ENCODE assay signal across 8 cellular contexts in the genomic region with DNA sequence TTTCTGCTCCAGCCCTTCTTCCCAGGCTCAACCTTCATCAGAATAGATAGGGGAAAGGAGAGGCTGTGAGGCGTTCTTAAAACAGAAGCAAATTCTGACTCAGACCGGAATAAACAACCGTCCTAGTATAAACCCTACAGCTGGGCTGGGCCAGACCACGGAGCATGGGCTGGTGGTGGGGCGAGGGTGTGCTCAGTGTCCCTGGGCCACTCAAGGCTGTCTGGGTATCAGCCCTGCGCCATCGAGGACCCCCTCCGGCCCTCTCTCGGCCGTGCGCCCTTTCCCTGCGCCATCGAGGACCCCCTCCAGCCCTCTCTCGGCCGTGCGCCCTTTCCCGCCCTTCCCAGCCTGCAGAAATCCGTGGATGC. TPM values are rescaled to one million over a fixed set of nuclear protein-coding genes. Genes with fewer than 3 reads are reported as not detected.
DNase-seq lines count a peak whose midpoint lies in the region; ATAC-seq and TF ChIP-seq lines count a peak whose summit lies in the region.

No MANE protein-coding gene starts in this region.

- DNase-seq in activated CD4-positive, alpha-beta T cell treated with anti-CD3 and anti-CD28 coated beads for 48 hours, result peak; percentile 19
- DNase-seq in activated CD4-positive, alpha-beta T cell treated with anti-CD3 and anti-CD28 coated beads for 1 hour, result no peak
- DNase-seq in WTC11 (ENCODE audit: low spot score) (no peak), left ventricle myocardium superior (no peak), smooth muscle cell (lab: John Stamatoyannopoulos, UW; ENCODE audit: unreplicated experiment) (peak; percentile 34), GM13977 (ENCODE audit: low spot score) (no peak), Karpas-422 (no peak), GM19238 (ENCODE audit: insufficient read length, low spot score) (no peak)

- intact Hi-C loops in left ventricle myocardium superior (cut with micrococcal nuclease), result loop anchor here (5.0 kb wide), 1 partner anchor 36 kb away; a partner anchor contains a TSS

- peaks cover 24% of the 10 kb centered on the region for H3K36me3 ChIP-seq in smooth muscle cell (ENCODE audit: low read depth)
- no peaks in the 10 kb centered on the region for H3K36me3 ChIP-seq in Karpas-422 (ENCODE audit: insufficient read depth, low read length)

- peak overlapping the region; percentile 11 for H3K9ac ChIP-seq in smooth muscle cell (ENCODE audit: low read depth)
- no peak overlapping the region for H3K9ac ChIP-seq in Karpas-422 (ENCODE audit: low read length)

- no peaks in the 10 kb centered on the region for H3K9me2 ChIP-seq in Karpas-422 (replicated peaks; ENCODE audit: insufficient read depth, low read length)

- H4K20me1 ChIP-seq in smooth muscle cell (ENCODE audit: low read depth) (peaks cover 15% of the 10 kb centered on the region), Karpas-422 (ENCODE audit: insufficient read depth, low read depth, low read length) (no peaks in the 10 kb centered on the region)

- H3K4me3 Mint-ChIP-seq in WTC11, result peak overlapping the region; percentile 82

- H3K4me2 ChIP-seq in smooth muscle cell, result peak overlapping the region; percentile 85
- no peak overlapping the region for H3K4me2 ChIP-seq in Karpas-422 (ENCODE audit: low read depth, low read length, poor library complexity, severe bottlenecking)

- H3K4me3 ChIP-seq in smooth muscle cell, result peak overlapping the region; percentile 51
- no peak overlapping the region for H3K4me3 ChIP-seq in Karpas-422 (ENCODE audit: low read length)

- no peak overlapping the region for H2AFZ ChIP-seq in smooth muscle cell (ENCODE audit: low read depth)
- H2AFZ ChIP-seq in Karpas-422 (ENCODE audit: low read length), result no peak overlapping the region

- no peak for TF ChIP-seq CTCF in WTC11 (IDR thresholded peaks at IDR 0.05)
- TF ChIP-seq CTCF in smooth muscle cell (IDR thresholded peaks at IDR 0.05; ENCODE audit: borderline replicate concordance, insufficient read depth, poor library complexity, severe bottlenecking), result no peak
- TF ChIP-seq CTCF in GM13977 (IDR thresholded peaks at IDR 0.05; ENCODE audit: extremely low read depth, insufficient read depth, missing control alignments), result no peak

- H3K27ac ChIP-seq in smooth muscle cell (ENCODE audit: low read depth) (peak overlapping the region; percentile 86), Karpas-422 (ENCODE audit: low read length) (no peak overlapping the region)

- in situ Hi-C loops in GM13977 (cut with MboI; ENCODE audit: low pct_unique_long_range_greater_than_20kb, low sequenced_read_pairs, unreplicated experiment), result no loop called here

- no peak overlapping the region for H3K27ac Mint-ChIP-seq in WTC11

- no peaks in the 10 kb centered on the region for H3K27me3 ChIP-seq in smooth muscle cell (ENCODE audit: low read depth)
- no peaks in the 10 kb centered on the region for H3K27me3 ChIP-seq in Karpas-422 (ENCODE audit: low read length)

- H3K4me1 Mint-ChIP-seq in WTC11, result peaks cover 17% of the 10 kb centered on the region

- peaks cover 3% of the 10 kb centered on the region; the same call in 1 of the 2 replicates for H3K36me3 Mint-ChIP-seq in WTC11

- no peaks in the 10 kb centered on the region for H3K9me3 ChIP-seq in smooth muscle cell (replicated peaks; ENCODE audit: low read depth)
- no peaks in the 10 kb centered on the region for H3K9me3 ChIP-seq in Karpas-422 (ENCODE audit: low read length)

- H3K27me3 Mint-ChIP-seq in WTC11 (ENCODE audit: low read depth), result peaks cover 30% of the 10 kb centered on the region

- CTCF ChIA-PET in WTC11 (lab: Charles Lee), result interaction anchor here (1.0 to 3.6 kb wide), 17 partner anchors 10 to 303 kb away, joined by 3 to 34 read pairs (median 7); a partner anchor contains a TSS

- ATAC-seq in WTC11 (peak; percentile 52), left ventricle myocardium superior (peak; percentile 69)

- H3K79me2 ChIP-seq in smooth muscle cell (ENCODE audit: low read depth), result no peaks in the 10 kb centered on the region
- H3K79me2 ChIP-seq in Karpas-422 (ENCODE audit: low read length), result no peaks in the 10 kb centered on the region

- POLR2A ChIA-PET in WTC11 (lab: Charles Lee), result interaction anchor here (1.0 kb wide), 1 partner anchor 36 kb away, joined by 3 read pairs; a partner anchor contains a TSS

- H3F3A ChIP-seq in smooth muscle cell (ENCODE audit: low read depth), result peaks cover 18% of the 10 kb centered on the region

- H3K4me1 ChIP-seq in smooth muscle cell (ENCODE audit: low read depth), result peaks cover 4% of the 10 kb centered on the region
- no peaks in the 10 kb centered on the region for H3K4me1 ChIP-seq in Karpas-422 (ENCODE audit: low read length)

- H3K9me3 Mint-ChIP-seq in WTC11, result no peaks in the 10 kb centered on the region

- WGBS in smooth muscle cell (ENCODE audit: low lambda C conversion rate), result 35% methylated on average over 18 of the region's 18 CpGs

TF ChIP-seq in WTC11, 78 proteins besides CTCF, POLR2A, EP300 and RAD21:
- TF ChIP-seq, protein P1, sequence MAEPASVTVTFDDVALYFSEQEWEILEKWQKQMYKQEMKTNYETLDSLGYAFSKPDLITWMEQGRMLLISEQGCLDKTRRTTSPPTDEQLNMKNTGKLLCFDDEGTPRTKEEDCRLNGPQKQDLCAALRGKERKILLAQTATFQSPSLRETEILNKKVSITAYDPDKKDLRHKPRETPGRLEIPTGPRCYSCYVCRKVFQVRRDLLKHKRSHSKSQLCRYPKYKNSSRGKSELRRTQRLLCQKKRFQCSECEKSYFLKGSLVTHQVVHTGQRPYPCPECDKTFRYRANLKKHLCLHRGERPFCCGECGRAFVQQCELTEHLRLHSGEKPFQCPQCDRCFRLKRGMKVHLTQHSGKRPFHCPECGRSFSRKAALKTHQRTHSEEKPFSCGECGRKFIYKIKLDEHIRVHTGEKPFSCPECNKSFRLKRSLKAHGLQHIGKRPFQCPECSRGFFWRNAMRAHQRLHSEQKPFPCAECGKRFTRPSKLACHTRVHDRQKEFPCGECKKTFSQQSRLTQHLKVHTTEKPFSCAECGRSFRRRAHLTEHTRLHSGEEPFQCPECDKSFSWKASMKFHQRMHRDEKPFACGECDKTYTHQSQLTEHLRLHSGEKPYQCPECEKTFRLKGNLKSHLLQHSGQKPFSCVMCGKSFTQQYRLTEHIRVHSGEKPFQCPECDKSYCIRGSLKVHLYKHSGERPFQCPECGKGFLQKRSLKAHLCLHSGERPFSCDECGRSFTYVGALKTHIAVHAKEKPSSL (CRISPR knock-in tag; conservative IDR thresholded peaks at IDR 0.05), result no peak
- TF ChIP-seq, protein P2, sequence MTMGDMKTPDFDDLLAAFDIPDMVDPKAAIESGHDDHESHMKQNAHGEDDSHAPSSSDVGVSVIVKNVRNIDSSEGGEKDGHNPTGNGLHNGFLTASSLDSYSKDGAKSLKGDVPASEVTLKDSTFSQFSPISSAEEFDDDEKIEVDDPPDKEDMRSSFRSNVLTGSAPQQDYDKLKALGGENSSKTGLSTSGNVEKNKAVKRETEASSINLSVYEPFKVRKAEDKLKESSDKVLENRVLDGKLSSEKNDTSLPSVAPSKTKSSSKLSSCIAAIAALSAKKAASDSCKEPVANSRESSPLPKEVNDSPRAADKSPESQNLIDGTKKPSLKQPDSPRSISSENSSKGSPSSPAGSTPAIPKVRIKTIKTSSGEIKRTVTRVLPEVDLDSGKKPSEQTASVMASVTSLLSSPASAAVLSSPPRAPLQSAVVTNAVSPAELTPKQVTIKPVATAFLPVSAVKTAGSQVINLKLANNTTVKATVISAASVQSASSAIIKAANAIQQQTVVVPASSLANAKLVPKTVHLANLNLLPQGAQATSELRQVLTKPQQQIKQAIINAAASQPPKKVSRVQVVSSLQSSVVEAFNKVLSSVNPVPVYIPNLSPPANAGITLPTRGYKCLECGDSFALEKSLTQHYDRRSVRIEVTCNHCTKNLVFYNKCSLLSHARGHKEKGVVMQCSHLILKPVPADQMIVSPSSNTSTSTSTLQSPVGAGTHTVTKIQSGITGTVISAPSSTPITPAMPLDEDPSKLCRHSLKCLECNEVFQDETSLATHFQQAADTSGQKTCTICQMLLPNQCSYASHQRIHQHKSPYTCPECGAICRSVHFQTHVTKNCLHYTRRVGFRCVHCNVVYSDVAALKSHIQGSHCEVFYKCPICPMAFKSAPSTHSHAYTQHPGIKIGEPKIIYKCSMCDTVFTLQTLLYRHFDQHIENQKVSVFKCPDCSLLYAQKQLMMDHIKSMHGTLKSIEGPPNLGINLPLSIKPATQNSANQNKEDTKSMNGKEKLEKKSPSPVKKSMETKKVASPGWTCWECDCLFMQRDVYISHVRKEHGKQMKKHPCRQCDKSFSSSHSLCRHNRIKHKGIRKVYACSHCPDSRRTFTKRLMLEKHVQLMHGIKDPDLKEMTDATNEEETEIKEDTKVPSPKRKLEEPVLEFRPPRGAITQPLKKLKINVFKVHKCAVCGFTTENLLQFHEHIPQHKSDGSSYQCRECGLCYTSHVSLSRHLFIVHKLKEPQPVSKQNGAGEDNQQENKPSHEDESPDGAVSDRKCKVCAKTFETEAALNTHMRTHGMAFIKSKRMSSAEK (CRISPR knock-in tag; IDR thresholded peaks at IDR 0.05; ENCODE audit: borderline replicate concordance), result no peak
- TF ChIP-seq SMAD3 (CRISPR knock-in tag; IDR thresholded peaks at IDR 0.05; ENCODE audit: borderline replicate concordance) (no peak), ZBTB21 (CRISPR knock-in tag; IDR thresholded peaks at IDR 0.05; ENCODE audit: borderline replicate concordance) (no peak), HMGA2 (CRISPR knock-in tag; IDR thresholded peaks at IDR 0.05) (no peak), ZNF317 (CRISPR knock-in tag; IDR thresholded peaks at IDR 0.05; ENCODE audit: borderline replicate concordance, low read depth) (no peak), ETV6 (CRISPR knock-in tag; IDR thresholded peaks at IDR 0.05) (no peak), ZNF219 (CRISPR knock-in tag; IDR thresholded peaks at IDR 0.05; ENCODE audit: borderline replicate concordance) (no peak)

RNA-seq across cellular contexts. Expression of a gene that starts 36.0 kb away (rescaled TPM):
- total RNA-seq in WTC11 (2021), result 21.3 to 24.6 TPM (median 24.2 TPM) in 3 replicates
- 76.9 TPM for total RNA-seq in left ventricle myocardium superior
- 213 and 229 TPM in 2 replicates for total RNA-seq in smooth muscle cell
- 182 and 210 TPM in 2 replicates for polyA plus RNA-seq in smooth muscle cell
- total RNA-seq in Karpas-422 (2014; rRNA removed; shearing (Covaris generic); ENCODE audit: low replicate concordance), result not detected in 2 replicates

Comparison
In these comparisons a context has a peak if more than half of its experiments do, and no peak if none do; other contexts are left out.
1. DNase-seq: peak in activated CD4-positive, alpha-beta T cell treated with anti-CD3 and anti-CD28 coated beads for 48 hours (single experiment) and smooth muscle cell (single experiment); none in activated CD4-positive, alpha-beta T cell treated with anti-CD3 and anti-CD28 coated beads for 1 hour (single experiment), WTC11 (single experiment), left ventricle myocardium superior (single experiment), GM13977 (single experiment), Karpas-422 (single experiment) and GM19238 (single experiment).
2. RNA of a gene that starts 36.0 kb away (total RNA-seq): 213 to 229 TPM in smooth muscle cell, 76.9 TPM in left ventricle myocardium superior (single experiment) and 21.3 to 24.6 TPM in WTC11; not detected in Karpas-422; every median in the first group is over 10 times any median in the second.